20 cellular contexts compared by ENCODE assay signal in genomic region chr18:71136487-71136886, GRCh38.
DNase-seq lines count a peak whose midpoint lies in the region; ATAC-seq and TF ChIP-seq lines count a peak whose summit lies in the region.
"Had no signal": no experiment of that assay in that cellular context is flagged by ENCODE, and none has a peak within 500 bp of the region (broad histone marks: within the 10 kb centered on the region; RNA-seq: fewer than 3 reads in every experiment).

No MANE protein-coding gene starts in this region.

- POLR2A ChIA-PET in activated CD8-positive, alpha-beta T cell treated with anti-CD3 and anti-CD28 coated beads, Interleukin-2, amount 10 ng/mL, durations not matched to agents 7 days and 5 days (lab: Charles Lee), result no interaction called here

- 21 to 37% methylated on average over 3 of the region's 3 CpGs for WGBS in tibial nerve, 2 donors

- no peak overlapping the region for H3K27ac Mint-ChIP-seq in activated CD8-positive, alpha-beta T cell treated with anti-CD3 and anti-CD28 coated beads, Interleukin-2, amount 10 ng/mL, durations not matched to agents 7 days and 5 days
- H3K27ac Mint-ChIP-seq: CD8-positive, alpha-beta memory T cell had no signal

- TF ChIP-seq EP300 in tibial nerve (IDR thresholded peaks at IDR 0.05), result peak; percentile 24 to 68

- H3K4me3 Mint-ChIP-seq in activated CD8-positive, alpha-beta T cell treated with anti-CD3 and anti-CD28 coated beads, Interleukin-2, amount 10 ng/mL, durations not matched to agents 7 days and 5 days, result no peak overlapping the region
- H3K4me3 Mint-ChIP-seq: CD8-positive, alpha-beta memory T cell had no signal

- H3K4me3 ChIP-seq in tibial nerve (no peak overlapping the region), osteoblast (ENCODE audit: insufficient read depth, low read length) (no peak overlapping the region)
- H3K4me3 ChIP-seq: BLaER1, GM12878, PC-9 had no signal

- H3K4me1 ChIP-seq in tibial nerve, result peaks cover 0 to 15% (median 3%) of the 10 kb centered on the region in 4 donors
- H3K4me1 ChIP-seq in osteoblast (ENCODE audit: insufficient read depth, low read length), result no peaks in the 10 kb centered on the region
- H3K4me1 ChIP-seq: BLaER1 had no signal

- CTCF ChIA-PET in activated CD8-positive, alpha-beta T cell treated with anti-CD3 and anti-CD28 coated beads, Interleukin-2, amount 10 ng/mL, durations not matched to agents 7 days and 5 days (lab: Charles Lee), result no interaction called here

- no peaks in the 10 kb centered on the region for H3K9me3 ChIP-seq in tibial nerve
- H3K9me3 ChIP-seq in osteoblast (ENCODE audit: low read depth, low read length), result peaks cover 5% of the 10 kb centered on the region
- H3K9me3 ChIP-seq: BLaER1 had no signal

- no peak overlapping the region for H2AFZ ChIP-seq in osteoblast (ENCODE audit: low read length)
- H2AFZ ChIP-seq: PC-9 had no signal

- peak; percentile 32 to 84 for ATAC-seq in left cardiac atrium
- ATAC-seq in Right ventricle myocardium inferior, result no peak
- no peak for ATAC-seq in activated CD8-positive, alpha-beta T cell treated with anti-CD3 and anti-CD28 coated beads, Interleukin-2, amount 10 ng/mL, durations not matched to agents 7 days and 5 days
- ATAC-seq: GM12878 had no signal

- no peak overlapping the region for H3K4me2 ChIP-seq in osteoblast (ENCODE audit: insufficient read depth, low read length)
- H3K4me2 ChIP-seq: BLaER1, PC-9 had no signal

- no peaks in the 10 kb centered on the region for H3K4me1 Mint-ChIP-seq in activated CD8-positive, alpha-beta T cell treated with anti-CD3 and anti-CD28 coated beads, Interleukin-2, amount 10 ng/mL, durations not matched to agents 7 days and 5 days (ENCODE audit: low read depth)
- H3K4me1 Mint-ChIP-seq: CD8-positive, alpha-beta memory T cell had no signal

- DNase-seq in left cardiac atrium (no peak), Right ventricle myocardium inferior (ENCODE audit: missing footprints) (no peak), head of caudate nucleus (peak in 30 of 42 donors; percentile 12 to 73 (median 48)), pons (ENCODE audit: low spot score) (peak; percentile 71), tibial nerve (ENCODE audit: low spot score in 2 of 2) (peak in 1 of 2 donors; percentile 22), NCI-H2227 (lab: John Stamatoyannopoulos, UW; ENCODE audit: unreplicated experiment) (no peak), osteoblast (ENCODE audit: insufficient read length, low spot score, missing footprints) (no peak)
- no peak for DNase-seq in activated CD8-positive, alpha-beta T cell treated with anti-CD3 and anti-CD28 coated beads, Interleukin-2, amount 10 ng/mL, durations not matched to agents 7 days and 5 days
- DNase-seq: CD8-positive, alpha-beta memory T cell; DND-41; GDM1; KBM-7; MV-4-11; NCI-H1417 treated with DMSO at 0.1 percent for 48 hours; NCI-H2029 treated with DMSO at 0.1 percent for 48 hours; NCI-H510A; NCI-H82; PC-9 had no signal

- H4K20me1 ChIP-seq in osteoblast (ENCODE audit: insufficient read depth, low read length), result no peaks in the 10 kb centered on the region
- H4K20me1 ChIP-seq: BLaER1 had no signal

- no peaks in the 10 kb centered on the region for H3K36me3 ChIP-seq in tibial nerve
- H3K36me3 ChIP-seq in osteoblast (ENCODE audit: insufficient read depth, low read length), result no peaks in the 10 kb centered on the region
- H3K36me3 ChIP-seq: BLaER1 had no signal

- H3K27me3 ChIP-seq in tibial nerve (no peaks in the 10 kb centered on the region), osteoblast (ENCODE audit: insufficient read depth, low read length) (no peaks in the 10 kb centered on the region)
- H3K27me3 ChIP-seq: BLaER1 had no signal

- no peaks in the 10 kb centered on the region for H3K27me3 Mint-ChIP-seq in activated CD8-positive, alpha-beta T cell treated with anti-CD3 and anti-CD28 coated beads, Interleukin-2, amount 10 ng/mL, durations not matched to agents 7 days and 5 days (ENCODE audit: low read depth)

- H3K27ac ChIP-seq in tibial nerve (peak overlapping the region in 2 of 4 donors; percentile 46 to 60), osteoblast (ENCODE audit: low read depth, low read length) (no peak overlapping the region)
- H3K27ac ChIP-seq: BLaER1, PC-9 had no signal

- H3K9me3 Mint-ChIP-seq in activated CD8-positive, alpha-beta T cell treated with anti-CD3 and anti-CD28 coated beads, Interleukin-2, amount 10 ng/mL, durations not matched to agents 7 days and 5 days (ENCODE audit: insufficient read depth), result no peaks in the 10 kb centered on the region

- no peak for TF ChIP-seq CTCF in tibial nerve (IDR thresholded peaks at IDR 0.05)
- no peak for TF ChIP-seq CTCF in osteoblast (IDR thresholded peaks at IDR 0.05; ENCODE audit: extremely low read depth, low read depth, low read length)

- TF ChIP-seq POLR2A in tibial nerve (IDR thresholded peaks at IDR 0.05), result no peak

- intact Hi-C loops in left cardiac atrium (cut with DNase I), result no loop called here
- intact Hi-C loops in Right ventricle myocardium inferior (cut with DNase I), result no loop called here
- intact Hi-C loops in head of caudate nucleus (cut with DNase I), result no loop called here

- no peaks in the 10 kb centered on the region for H3K79me2 ChIP-seq in osteoblast (ENCODE audit: insufficient read depth, low read length)

- H3K36me3 Mint-ChIP-seq in activated CD8-positive, alpha-beta T cell treated with anti-CD3 and anti-CD28 coated beads, Interleukin-2, amount 10 ng/mL, durations not matched to agents 7 days and 5 days (ENCODE audit: low read depth), result no peaks in the 10 kb centered on the region
- H3K36me3 Mint-ChIP-seq: CD8-positive, alpha-beta memory T cell had no signal

Comparison
In these comparisons a context has a peak if more than half of its experiments do, and no peak if none do; other contexts are left out.
1. ATAC-seq: peak in left cardiac atrium (2 of 2); none in Right ventricle myocardium inferior (single experiment) and activated CD8-positive, alpha-beta T cell treated with anti-CD3 and anti-CD28 coated beads, Interleukin-2, amount 10 ng/mL, durations not matched to agents 7 days and 5 days (single experiment).
2. DNase-seq: peak in head of caudate nucleus (30 of 42) and pons (single experiment); none in left cardiac atrium (single experiment), Right ventricle myocardium inferior (single experiment), NCI-H2227 (single experiment), activated CD8-positive, alpha-beta T cell treated with anti-CD3 and anti-CD28 coated beads, Interleukin-2, amount 10 ng/mL, durations not matched to agents 7 days and 5 days (single experiment) and osteoblast (single experiment).